In the genomic region with DNA sequence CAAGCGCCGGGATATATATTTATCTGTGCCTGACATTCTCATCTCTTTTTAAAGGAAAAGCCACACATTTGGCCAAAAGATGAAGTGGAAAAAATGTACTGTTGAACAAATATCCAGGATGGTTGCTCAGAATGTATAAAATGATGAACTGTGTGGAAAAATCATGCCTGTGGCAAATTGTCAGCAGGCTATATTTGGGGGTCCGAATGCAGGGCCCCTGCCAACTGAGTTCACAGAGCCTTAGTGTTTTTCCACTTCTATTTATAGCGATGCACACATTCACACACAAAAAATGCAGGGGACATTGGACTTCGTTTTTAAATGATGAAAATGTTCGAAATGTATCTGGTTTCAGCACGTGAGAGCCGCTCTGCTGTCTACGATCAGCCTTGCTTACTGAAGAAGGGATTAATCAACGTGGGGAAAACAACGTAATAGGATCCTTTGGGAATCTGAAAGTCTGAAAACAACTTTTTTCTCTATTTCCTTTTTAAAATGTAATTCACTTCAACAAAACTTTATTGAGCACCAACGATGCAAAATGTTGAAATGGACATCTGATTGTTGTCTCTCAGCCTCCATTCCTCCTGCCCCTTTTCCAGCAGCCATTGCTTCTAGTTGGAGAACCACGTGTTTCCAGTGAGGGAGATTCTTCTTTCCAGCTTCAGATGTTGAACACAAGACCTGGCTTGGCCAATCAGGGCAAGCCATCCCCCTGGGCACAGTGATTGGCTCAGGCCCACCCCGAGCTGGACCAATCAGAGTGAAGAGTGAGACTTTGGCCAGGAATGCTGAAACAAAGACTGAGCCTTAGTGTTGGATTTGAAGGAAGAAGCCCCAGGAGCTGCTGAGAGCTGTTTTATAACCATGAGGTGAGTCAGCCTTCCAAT, we compare ENCODE assay signal across 10 cellular contexts. TPM values are rescaled to one million over a fixed set of nuclear protein-coding genes. Genes with fewer than 3 reads are reported as not detected.
DNase-seq lines count a peak whose midpoint lies in the region; ATAC-seq and TF ChIP-seq lines count a peak whose summit lies in the region.
"Had no signal": no experiment of that assay in that cellular context is flagged by ENCODE, and none has a peak within 500 bp of the region (broad histone marks: within the 10 kb centered on the region; RNA-seq: fewer than 3 reads in every experiment).

No MANE protein-coding gene starts in this region.

- DNase-seq in BE2C (peak; percentile 42), NT2/D1 (ENCODE audit: low read depth, low spot score) (peak; percentile 42), esophagus squamous epithelium (lab: John Stamatoyannopoulos, UW) (no peak), occipital lobe (lab: John Stamatoyannopoulos, UW) (peak; percentile 74), H4 (ENCODE audit: low spot score) (no peak), SIG-M5 treated with dmso at 0.1 percent for 504 hours (lab: John Stamatoyannopoulos, UW; ENCODE audit: unreplicated experiment) (no peak)
- no peak for DNase-seq in stimulated activated CD8-positive, alpha-beta memory T cell treated with anti-CD3 and anti-CD28 coated beads, Interleukin-4, amount 100 ng/mL, for 48 hours
- no peak for DNase-seq in activated naive CD4-positive, alpha-beta T cell treated with anti-CD3 and anti-CD28 coated beads, Interleukin-2, amount 50 U/mL, for 72 hours (ENCODE audit: low spot score in 2 of 2)
- DNase-seq: DND-41 had no signal

- 65 to 67% methylated on average over 13 of the region's 14 CpGs for WGBS in esophagus squamous epithelium, 2 donors

- no peak for ATAC-seq in activated naive CD4-positive, alpha-beta T cell treated with anti-CD3 and anti-CD28 coated beads, Interleukin-2, amount 50 U/mL, for 72 hours

- H3K36me3 ChIP-seq in BE2C (no peaks in the 10 kb centered on the region), NT2/D1 (ENCODE audit: insufficient read depth, insufficient read length, low read length) (no peaks in the 10 kb centered on the region), esophagus squamous epithelium (no peaks in the 10 kb centered on the region)

- H3K27me3 ChIP-seq in BE2C, result no peaks in the 10 kb centered on the region
- H3K27me3 ChIP-seq in NT2/D1 (ENCODE audit: insufficient read depth, insufficient read length), result no peaks in the 10 kb centered on the region
- H3K27me3 ChIP-seq in esophagus squamous epithelium, result no peaks in the 10 kb centered on the region

- peaks cover 3% of the 10 kb centered on the region; the same call in 1 of the 2 replicates for H3K4me1 ChIP-seq in BE2C
- peaks cover 3% of the 10 kb centered on the region for H3K4me1 ChIP-seq in NT2/D1 (ENCODE audit: insufficient read depth, insufficient read length)
- H3K4me1 ChIP-seq in esophagus squamous epithelium, result peaks cover 0 to 33% (median 3%) of the 10 kb centered on the region in 3 donors

- H3K9me3 Mint-ChIP-seq in activated naive CD4-positive, alpha-beta T cell treated with anti-CD3 and anti-CD28 coated beads, Interleukin-2, amount 50 U/mL, for 72 hours, result no peaks in the 10 kb centered on the region
- H3K9me3 Mint-ChIP-seq: dendritic cell treated with granulocyte-macrophage colony-stimulating factor and Interleukin-4, amounts not matched to agents 40 ng/mL and 50 ng/mL, for 4 days had no signal

- intact Hi-C loops in esophagus squamous epithelium (cut with DNase I), result no loop called here

- H3K27ac Mint-ChIP-seq in activated naive CD4-positive, alpha-beta T cell treated with anti-CD3 and anti-CD28 coated beads, Interleukin-2, amount 50 U/mL, for 72 hours, result no peak overlapping the region
- H3K27ac Mint-ChIP-seq: dendritic cell treated with granulocyte-macrophage colony-stimulating factor and Interleukin-4, amounts not matched to agents 40 ng/mL and 50 ng/mL, for 4 days had no signal

- TF ChIP-seq CTCF in BE2C (IDR thresholded peaks at IDR 0.05; ENCODE audit: low read depth, low read length), result no peak
- TF ChIP-seq CTCF in esophagus squamous epithelium (IDR thresholded peaks at IDR 0.05), result no peak

- H3K36me3 Mint-ChIP-seq in activated naive CD4-positive, alpha-beta T cell treated with anti-CD3 and anti-CD28 coated beads, Interleukin-2, amount 50 U/mL, for 72 hours, result no peaks in the 10 kb centered on the region

- H3K27ac ChIP-seq in esophagus squamous epithelium, result peak overlapping the region; percentile 59 to 86 (median 78)

- no peak overlapping the region for H3K4me3 ChIP-seq in BE2C (ENCODE audit: low read depth, low read length)
- H3K4me3 ChIP-seq in NT2/D1 (ENCODE audit: insufficient read length, low read depth), result no peak overlapping the region
- H3K4me3 ChIP-seq in esophagus squamous epithelium, result no peak overlapping the region

- no peak overlapping the region for H3K9ac ChIP-seq in NT2/D1 (ENCODE audit: insufficient read length, low read depth)

- no peak for TF ChIP-seq POLR2A in esophagus squamous epithelium (IDR thresholded peaks at IDR 0.05)

- H3K9me3 ChIP-seq in BE2C (no peaks in the 10 kb centered on the region), NT2/D1 (ENCODE audit: insufficient read depth, low read length) (no peaks in the 10 kb centered on the region), esophagus squamous epithelium (no peaks in the 10 kb centered on the region)

RNA-seq across cellular contexts. Expression of a gene that starts 59.2 kb away (rescaled TPM):
- polyA plus RNA-seq in BE2C (2012; ENCODE audit: insufficient read depth, insufficient read length, low read depth), result 36.3 TPM
- total RNA-seq in esophagus squamous epithelium, result 10 to 100 TPM in 2 of 4 donors, 1 to 10 TPM in 2; 3.6 to 14.5 (median 9.9) TPM
- total RNA-seq in occipital lobe, result 13.3 TPM
- total RNA-seq in H4 (2014; rRNA removed; shearing (Covaris generic)), result 22.0 and 22.2 TPM in 2 replicates
- total RNA-seq in activated naive CD4-positive, alpha-beta T cell treated with anti-CD3 and anti-CD28 coated beads, Interleukin-2, amount 50 U/mL, for 72 hours, result 1 to 10 TPM; 7.2 to 7.9 TPM

Comparison
In these comparisons a context has a peak if more than half of its experiments do, and no peak if none do; other contexts are left out.
1. DNase-seq: peak in BE2C (single experiment), NT2/D1 (single experiment) and occipital lobe (single experiment); none in esophagus squamous epithelium (single experiment), H4 (single experiment), stimulated activated CD8-positive, alpha-beta memory T cell treated with anti-CD3 and anti-CD28 coated beads, Interleukin-4, amount 100 ng/mL, for 48 hours (single experiment), activated naive CD4-positive, alpha-beta T cell treated with anti-CD3 and anti-CD28 coated beads, Interleukin-2, amount 50 U/mL, for 72 hours (0 of 2) and SIG-M5 treated with dmso at 0.1 percent for 504 hours (single experiment).